14 cellular contexts compared by ENCODE assay signal in the genomic region with DNA sequence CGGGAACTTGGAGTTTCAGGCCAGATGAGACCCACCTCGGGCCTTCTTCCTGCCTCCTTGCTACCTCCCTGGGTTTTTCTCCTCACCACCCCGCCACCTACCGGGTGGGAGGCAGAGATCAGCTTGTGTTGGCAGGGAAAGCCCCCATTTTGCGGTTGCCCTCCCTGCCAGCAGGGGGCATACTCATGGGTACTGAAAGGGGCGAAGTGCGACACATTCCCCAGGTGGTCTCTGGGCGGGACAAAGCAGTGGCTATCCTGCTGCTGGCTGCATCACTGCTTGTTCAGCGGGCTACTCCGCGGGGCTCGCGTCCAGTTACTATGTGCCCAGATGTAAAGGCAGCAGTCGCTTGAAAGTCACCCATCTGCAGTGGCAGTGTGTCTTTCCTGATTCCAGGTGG.
DNase-seq lines count a peak whose midpoint lies in the region; ATAC-seq and TF ChIP-seq lines count a peak whose summit lies in the region.
"Had no signal": no experiment of that assay in that cellular context is flagged by ENCODE, and none has a peak within 500 bp of the region (broad histone marks: within the 10 kb centered on the region; RNA-seq: fewer than 3 reads in every experiment).

No MANE protein-coding gene starts in this region.

- H3K4me1 ChIP-seq in trophoblast cell (ENCODE audit: control insufficient read depth in 1 of 2, insufficient read depth in 2 of 2, low read length in 2 of 2), result no peaks in the 10 kb centered on the region
- H3K4me1 ChIP-seq: Caco-2, esophagus squamous epithelium, thyroid gland had no signal

- H2BK120ac ChIP-seq in trophoblast cell (ENCODE audit: insufficient read depth, low read length, poor library complexity), result no peak overlapping the region

- no peak overlapping the region for H3K27ac ChIP-seq in trophoblast cell (ENCODE audit: low read depth, low read length)
- H3K27ac ChIP-seq: esophagus squamous epithelium, thyroid gland had no signal

- no peak overlapping the region for H3K14ac ChIP-seq in trophoblast cell (ENCODE audit: low read length)

- no peak overlapping the region for H4K12ac ChIP-seq in trophoblast cell (ENCODE audit: low read depth, low read length)

- no peak overlapping the region for H4K8ac ChIP-seq in trophoblast cell (ENCODE audit: low read depth, low read length)

- ATAC-seq in HG02973 (IDR thresholded peaks at IDR 0.05; ENCODE audit: unreplicated experiment), result no peak

- peak; percentile 6 for TF ChIP-seq CTCF in astrocyte of the spinal cord (IDR thresholded peaks at IDR 0.05; ENCODE audit: low read depth, low read length)

- no peak overlapping the region for H2AK5ac ChIP-seq in trophoblast cell (ENCODE audit: low read length)

- no peaks in the 10 kb centered on the region for H3K36me3 ChIP-seq in trophoblast cell (ENCODE audit: control insufficient read depth in 1 of 2, insufficient read depth in 2 of 2, low read length in 2 of 2)
- H3K36me3 ChIP-seq: esophagus squamous epithelium, thyroid gland had no signal

- no peak overlapping the region for H3K18ac ChIP-seq in trophoblast cell (ENCODE audit: low read length)

- no peak overlapping the region for H2BK5ac ChIP-seq in trophoblast cell (ENCODE audit: low read depth, low read length, poor library complexity)

- H4K91ac ChIP-seq in trophoblast cell (ENCODE audit: low read depth, low read length), result no peak overlapping the region

- H3K4me2 ChIP-seq in trophoblast cell (ENCODE audit: low read length), result no peak overlapping the region

- in situ Hi-C loops in astrocyte of the spinal cord (cut with HindIII; ENCODE audit: low sequenced_read_pairs), result no loop called here

- no peaks in the 10 kb centered on the region for H3K27me3 ChIP-seq in trophoblast cell (ENCODE audit: insufficient read depth, low read length)
- H3K27me3 ChIP-seq: esophagus squamous epithelium, thyroid gland had no signal

- no peak overlapping the region for H3K23ac ChIP-seq in trophoblast cell (ENCODE audit: low read length)

- H3K79me2 ChIP-seq in trophoblast cell (ENCODE audit: control insufficient read depth, insufficient read depth, low read length, poor library complexity), result no peaks in the 10 kb centered on the region

- peak; percentile 5 for DNase-seq in activated CD4-positive, alpha-beta T cell treated with anti-CD3 and anti-CD28 coated beads for 48 hours
- DNase-seq in activated CD4-positive, alpha-beta T cell treated with anti-CD3 and anti-CD28 coated beads, Interleukin-2, amount 50 U/mL, for 4 hours, result no peak
- peak; percentile 2 for DNase-seq in Jurkat, Clone E6-1 (ENCODE audit: low read depth, low spot score)
- DNase-seq in astrocyte of the spinal cord (ENCODE audit: low read depth, low spot score), result no peak
- peak; percentile 41 to 67 for DNase-seq in trophoblast cell
- no peak for DNase-seq in kidney glomerular epithelial cell (lab: John Stamatoyannopoulos, UW)
- DNase-seq in AG08396 (ENCODE audit: low spot score), result no peak
- DNase-seq: activated B cell treated with CpG ODN at 0.5 μM for 24 hours; esophagus squamous epithelium; NCI-H1694; stimulated activated CD4-positive, alpha-beta T cell treated with anti-CD3 and anti-CD28 coated beads, Interleukin-12 subunit alpha, Interleukin-12 subunit beta, amount 100 ng/mL, for 4 hours; thyroid gland had no signal

- no peak overlapping the region for H3K4me3 ChIP-seq in Jurkat, Clone E6-1 (ENCODE audit: low read length)
- H3K4me3 ChIP-seq in astrocyte of the spinal cord (ENCODE audit: low read depth, low read length) (no peak overlapping the region), trophoblast cell (ENCODE audit: low read depth, low read length) (no peak overlapping the region)
- H3K4me3 ChIP-seq: esophagus squamous epithelium, thyroid gland had no signal

- no peak overlapping the region for H2BK12ac ChIP-seq in trophoblast cell (ENCODE audit: low read length)

- no peaks in the 10 kb centered on the region for H3K79me1 ChIP-seq in trophoblast cell (ENCODE audit: low read length)

- H3K9me3 ChIP-seq in trophoblast cell (ENCODE audit: insufficient read depth, low read depth, low read length), result no peaks in the 10 kb centered on the region
- H3K9me3 ChIP-seq: Caco-2, thyroid gland had no signal

- no peak overlapping the region for H2AFZ ChIP-seq in trophoblast cell (ENCODE audit: insufficient read depth, low read length, poor library complexity)

- no CpG with 5 or more reads among the region's 14 CpGs for WGBS in trophoblast cell (ENCODE audit: extremely low coverage, insufficient coverage, insufficient read length)

- H3K4ac ChIP-seq in trophoblast cell (ENCODE audit: low read depth, low read length), result no peak overlapping the region

- H3K9ac ChIP-seq in trophoblast cell (ENCODE audit: low read length), result no peak overlapping the region

Comparison
In these comparisons a context has a peak if more than half of its experiments do, and no peak if none do; other contexts are left out.
1. DNase-seq: peak in activated CD4-positive, alpha-beta T cell treated with anti-CD3 and anti-CD28 coated beads for 48 hours (single experiment), Jurkat, Clone E6-1 (single experiment) and trophoblast cell (2 of 2); none in activated CD4-positive, alpha-beta T cell treated with anti-CD3 and anti-CD28 coated beads, Interleukin-2, amount 50 U/mL, for 4 hours (0 of 2), astrocyte of the spinal cord (single experiment), kidney glomerular epithelial cell (single experiment) and AG08396 (single experiment).